ENCODE assay signal across 25 cellular contexts in genomic region chr3:194086251-194087075, GRCh38. TPM values are rescaled to one million over a fixed set of nuclear protein-coding genes. Genes with fewer than 3 reads are reported as not detected.
DNase-seq lines count a peak whose midpoint lies in the region; ATAC-seq and TF ChIP-seq lines count a peak whose summit lies in the region.
"Had no signal": no experiment of that assay in that cellular context is flagged by ENCODE, and none has a peak within 500 bp of the region (broad histone marks: within the 10 kb centered on the region; RNA-seq: fewer than 3 reads in every experiment).

No MANE protein-coding gene starts in this region.

- H3K27ac ChIP-seq in A673 (ENCODE audit: low read depth, low read length, poor library complexity, severe bottlenecking) = peak overlapping the region; percentile 94

- peak overlapping the region; percentile 79 to 89 (median 81) for H3K27ac Mint-ChIP-seq in nephron
- H3K27ac Mint-ChIP-seq: activated CD8-positive, alpha-beta T cell treated with anti-CD3 and anti-CD28 coated beads, Interleukin-2, amount 10 ng/mL, durations not matched to agents 7 days and 5 days; activated naive CD8-positive, alpha-beta T cell; stimulated activated memory B cell treated with anti-CD40 and anti-IgM and Interleukin-4, amounts not matched to agents 10 μg/mL and 1 μg/mL and 100 μg/mL, for 72 hours had no signal

- POLR2A ChIA-PET in A673 (lab: Charles Lee; ENCODE audit: low non-redundant PET) = no interaction called here

- intact Hi-C loops in A673 (cut with micrococcal nuclease; ENCODE audit: unreplicated experiment) = no loop called here

- no peak overlapping the region for H3K9ac ChIP-seq in NT2/D1 (ENCODE audit: insufficient read length, low read depth)

- H3K36me3 ChIP-seq in A673 (ENCODE audit: insufficient read depth, low read length, poor library complexity, severe bottlenecking) (no peaks in the 10 kb centered on the region), NT2/D1 (ENCODE audit: insufficient read depth, insufficient read length, low read length) (no peaks in the 10 kb centered on the region)

- H3K9me3 ChIP-seq in A673 (ENCODE audit: low read depth, low read length, poor library complexity, severe bottlenecking) (no peaks in the 10 kb centered on the region), NT2/D1 (ENCODE audit: insufficient read depth, low read length) (no peaks in the 10 kb centered on the region)
- H3K9me3 ChIP-seq: A549 had no signal

- H3K27me3 Mint-ChIP-seq in nephron (ENCODE audit: low read depth) = peaks cover 5% of the 10 kb centered on the region

- no TSS peak for BruUV-seq in A673 (replicated peaks; lab: Mats Ljungman, UMichigan)

- H3K36me3 Mint-ChIP-seq in nephron (ENCODE audit: low read depth) = no peaks in the 10 kb centered on the region
- H3K36me3 Mint-ChIP-seq: activated naive CD8-positive, alpha-beta T cell; naive thymus-derived CD8-positive, alpha-beta T cell; stimulated activated memory B cell treated with anti-CD40 and anti-IgM and Interleukin-4, amounts not matched to agents 10 μg/mL and 1 μg/mL and 100 μg/mL, for 72 hours had no signal

- H3K27me3 ChIP-seq in A673 (replicated peaks; ENCODE audit: insufficient read depth, low read depth, low read length, poor library complexity) (no peaks in the 10 kb centered on the region), NT2/D1 (ENCODE audit: insufficient read depth, insufficient read length) (peaks cover 20% of the 10 kb centered on the region)

- DNase-seq in A673 (ENCODE audit: low spot score) (peak; percentile 48), NT2/D1 (ENCODE audit: low read depth, low spot score) (peak; percentile 87), choroid plexus epithelial cell (ENCODE audit: low read depth) (peak; percentile 58), HUDEP-2 (lab: John Stamatoyannopoulos, UW; ENCODE audit: unreplicated experiment in 76 of 76) (no peak), hippocampal formation (lab: John Stamatoyannopoulos, UW) (no peak)
- DNase-seq in activated effector memory CD4-positive, alpha-beta T cell treated with Interleukin-2 at 50 U/mL for 16 hours = no peak
- DNase-seq: activated CD8-positive, alpha-beta T cell treated with anti-CD3 and anti-CD28 coated beads, Interleukin-2, amount 10 ng/mL, durations not matched to agents 7 days and 5 days; activated T-cell treated with anti-CD3 and anti-CD28 coated beads, Interleukin-2, amount 50 U/mL, for 4 hours; caudate nucleus; DMS153; effector CD8-positive, alpha-beta T cell; mammary epithelial cell; naive thymus-derived CD8-positive, alpha-beta T cell; NCI-H187 treated with DMSO at 0.1 percent for 48 hours; NCI-H446; retina; T-helper 1 cell; trophoblast cell had no signal

- ATAC-seq in GM19452 (IDR thresholded peaks at IDR 0.05; ENCODE audit: unreplicated experiment) = no peak
- ATAC-seq: A549; activated CD8-positive, alpha-beta T cell treated with anti-CD3 and anti-CD28 coated beads, Interleukin-2, amount 10 ng/mL, durations not matched to agents 7 days and 5 days; activated T-cell treated with anti-CD3 and anti-CD28 coated beads, Interleukin-2, amount 50 U/mL, for 4 hours; K562; naive thymus-derived CD8-positive, alpha-beta T cell; Right ventricle myocardium inferior; stimulated activated memory B cell treated with anti-CD40 and anti-IgM and Interleukin-4, amounts not matched to agents 10 μg/mL and 1 μg/mL and 100 μg/mL, for 72 hours had no signal

- peak overlapping the region in 2 of 3 experiments; percentile 13 to 34 for H3K4me3 Mint-ChIP-seq in nephron
- H3K4me3 Mint-ChIP-seq: activated CD8-positive, alpha-beta T cell treated with anti-CD3 and anti-CD28 coated beads, Interleukin-2, amount 10 ng/mL, durations not matched to agents 7 days and 5 days; activated naive CD8-positive, alpha-beta T cell; activated T-cell treated with anti-CD3 and anti-CD28 coated beads, Interleukin-2, amount 50 U/mL, for 4 hours; naive thymus-derived CD8-positive, alpha-beta T cell; stimulated activated memory B cell treated with anti-CD40 and anti-IgM and Interleukin-4, amounts not matched to agents 10 μg/mL and 1 μg/mL and 100 μg/mL, for 72 hours had no signal

- H3K4me1 Mint-ChIP-seq in nephron = peaks cover 65% of the 10 kb centered on the region

- H3K4me3 ChIP-seq in A673 (ENCODE audit: low read depth, low read length, poor library complexity, severe bottlenecking) (no peak overlapping the region), NT2/D1 (ENCODE audit: insufficient read length, low read depth) (no peak overlapping the region), choroid plexus epithelial cell (ENCODE audit: low read depth, low read length) (no peak overlapping the region)
- H3K4me3 ChIP-seq: A549, K562 had no signal

- no peaks in the 10 kb centered on the region for H3K9me3 Mint-ChIP-seq in nephron
- H3K9me3 Mint-ChIP-seq: activated T-cell treated with anti-CD3 and anti-CD28 coated beads, Interleukin-2, amount 50 U/mL, for 4 hours; naive thymus-derived CD8-positive, alpha-beta T cell; stimulated activated memory B cell treated with anti-CD40 and anti-IgM and Interleukin-4, amounts not matched to agents 10 μg/mL and 1 μg/mL and 100 μg/mL, for 72 hours had no signal

- CTCF ChIA-PET in A673 (lab: Charles Lee) = no interaction called here

- H3K4me1 ChIP-seq in A673 (ENCODE audit: insufficient read depth, low read length, poor library complexity, severe bottlenecking) (peaks cover 80% of the 10 kb centered on the region), NT2/D1 (ENCODE audit: insufficient read depth, insufficient read length) (peaks cover 16% of the 10 kb centered on the region)

- TF ChIP-seq CTCF in A673 (conservative IDR thresholded peaks at IDR 0.05; ENCODE audit: low read depth, low read length) (no peak), choroid plexus epithelial cell (conservative IDR thresholded peaks at IDR 0.05; ENCODE audit: low read depth, low read length) (no peak), nephron (IDR thresholded peaks at IDR 0.05; ENCODE audit: unreplicated experiment in 3 of 3) (no peak)

RNA-seq across cellular contexts. Expression of gene HES1, which starts 49.5 kb away (rescaled TPM):
- total RNA-seq in A673 (2021) = 136 and 139 TPM in 2 replicates
- total RNA-seq: activated CD8-positive, alpha-beta T cell treated with anti-CD3 and anti-CD28 coated beads, Interleukin-2, amount 10 ng/mL, durations not matched to agents 7 days and 5 days; naive thymus-derived CD8-positive, alpha-beta T cell had no signal

Comparison
In these comparisons a context has a peak if more than half of its experiments do, and no peak if none do; other contexts are left out.
1. DNase-seq: peak in A673 (single experiment), NT2/D1 (single experiment) and choroid plexus epithelial cell (single experiment); none in activated effector memory CD4-positive, alpha-beta T cell treated with Interleukin-2 at 50 U/mL for 16 hours (single experiment), HUDEP-2 (0 of 76) and hippocampal formation (0 of 2).